Comparison of ENCODE assay signal across 24 cellular contexts in genomic region chr1:170742600-170742999, GRCh38.
"Had no signal": no experiment of that assay in that cellular context is flagged by ENCODE, and none has a peak within 500 bp of the region (broad histone marks: within the 10 kb centered on the region; RNA-seq: fewer than 3 reads in every experiment).

No MANE protein-coding gene starts in this region.

- DNase-seq: dermis blood vessel endothelial cell; dorsolateral prefrontal cortex; effector CD4-positive, alpha-beta T cell; effector memory CD4-positive, alpha-beta T cell; foreskin melanocyte; gastrocnemius medialis; glutamatergic neuron; head of caudate nucleus; heart right ventricle; hippocampal formation; left cardiac atrium; left lung; left ventricle myocardium superior; lower lobe of right lung; mesenchymal stem cell; mucosa of descending colon; naive B cell had no signal

- FAIRE-seq: colon, endothelial cell of umbilical vein, islet of Langerhans, keratinocyte had no signal

- H3K4me3 Mint-ChIP-seq: mesothelial cell of epicardium had no signal

- ATAC-seq: gastrocnemius medialis, heart right ventricle, left cardiac atrium, left lung, left ventricle myocardium superior, lower lobe of right lung, mucosa of descending colon had no signal

- H3K27me3 ChIP-seq: dorsolateral prefrontal cortex, esophagus muscularis mucosa, gastrocnemius medialis, heart right ventricle, left lung had no signal

- H3K9me3 ChIP-seq: esophagus muscularis mucosa, gastrocnemius medialis, mucosa of descending colon had no signal

- H3K4me1 Mint-ChIP-seq: mesothelial cell of epicardium, naive B cell had no signal

- H3K4me3 ChIP-seq: coronary artery, dorsolateral prefrontal cortex, esophagus muscularis mucosa, gastrocnemius medialis, heart right ventricle, left lung, lower lobe of right lung, mucosa of descending colon had no signal

- H3K27ac ChIP-seq: coronary artery, dorsolateral prefrontal cortex, esophagus muscularis mucosa, gastrocnemius medialis, heart right ventricle, left lung, lower lobe of right lung had no signal

- H3K27ac Mint-ChIP-seq: mesothelial cell of epicardium, naive B cell had no signal

- H3K4me1 ChIP-seq: esophagus muscularis mucosa, heart right ventricle, left lung, lower lobe of right lung had no signal

- H3K36me3 ChIP-seq: esophagus muscularis mucosa, gastrocnemius medialis, left lung, lower lobe of right lung had no signal
